ENCODE assay signal across 19 cellular contexts in genomic region chr9:68980341-68980914, GRCh38. TPM values are rescaled to one million over a fixed set of nuclear protein-coding genes. Genes with fewer than 3 reads are reported as not detected.
A peak's percentile ranks its signal among the peaks of the same experiment; 100 is the strongest.
DNase-seq lines count a peak whose midpoint lies in the region; ATAC-seq and TF ChIP-seq lines count a peak whose summit lies in the region.
"Had no signal": no experiment of that assay in that cellular context is flagged by ENCODE, and none has a peak within 500 bp of the region (broad histone marks: within the 10 kb centered on the region; RNA-seq: fewer than 3 reads in every experiment).

No MANE protein-coding gene starts in this region.

- H3K4me1 Mint-ChIP-seq in CD14-positive monocyte (peaks cover 75% of the 10 kb centered on the region), nephron (peaks cover 33% of the 10 kb centered on the region)

- TF ChIP-seq CTCF in CD14-positive monocyte (IDR thresholded peaks at IDR 0.05): no peak
- TF ChIP-seq CTCF in HL-60 (IDR thresholded peaks at IDR 0.05; ENCODE audit: insufficient read depth, low read length): no peak
- TF ChIP-seq CTCF in colonic mucosa (IDR thresholded peaks at IDR 0.05): no peak
- no peak for TF ChIP-seq CTCF in nephron (IDR thresholded peaks at IDR 0.05; ENCODE audit: unreplicated experiment in 3 of 3)

- H3K27me3 ChIP-seq in HL-60 (ENCODE audit: insufficient read depth, poor library complexity, severe bottlenecking) (no peaks in the 10 kb centered on the region), colonic mucosa (no peaks in the 10 kb centered on the region)
- H3K27me3 ChIP-seq: stomach had no signal

- no peak overlapping the region for H3K9ac ChIP-seq in colonic mucosa (ENCODE audit: low read depth in 2 of 2, low read length in 2 of 2)

- no peaks in the 10 kb centered on the region for H3K9me3 ChIP-seq in colonic mucosa
- H3K9me3 ChIP-seq: stomach had no signal

- H3K27me3 Mint-ChIP-seq in CD14-positive monocyte (ENCODE audit: low read depth in 3 of 3) (peaks cover 0 to 2% (median 0%) of the 10 kb centered on the region in 3 donors), nephron (ENCODE audit: low read depth) (peaks cover 3% of the 10 kb centered on the region)
- H3K27me3 Mint-ChIP-seq: activated CD4-positive, alpha-beta memory T cell treated with anti-CD3 and anti-CD28 coated beads, Interleukin-2, amount 10 ng/mL, durations not matched to agents 7 days and 5 days; IgD-negative memory B cell had no signal

- intact Hi-C loops in CD14-positive monocyte (cut with micrococcal nuclease): no loop called here
- intact Hi-C loops in colonic mucosa (cut with DNase I): no loop called here

- ATAC-seq in GM18517 (IDR thresholded peaks at IDR 0.05; ENCODE audit: unreplicated experiment): no peak
- no peak for ATAC-seq in HG02642 (IDR thresholded peaks at IDR 0.05; ENCODE audit: poor library complexity, unreplicated experiment)

- H3K9me3 Mint-ChIP-seq in CD14-positive monocyte (peaks cover 0 to 2% (median 0%) of the 10 kb centered on the region in 7 donors), nephron (peaks cover 5% of the 10 kb centered on the region)
- H3K9me3 Mint-ChIP-seq: activated T-helper 17 cell treated with anti-CD3 and anti-CD28 coated beads, Interleukin-2, amount 50 U/mL, for 72 hours; HFFc6; IgD-negative memory B cell had no signal

- no peak for DNase-seq in CD14-positive monocyte (ENCODE audit: low spot score)
- DNase-seq in HL-60 (ENCODE audit: low read depth in 1 of 2, low spot score in 1 of 2): peak in 1 of 2 experiments; percentile 42
- DNase-seq in colonic mucosa: peak; percentile 22
- DNase-seq in AG08395 (ENCODE audit: low spot score): no peak
- DNase-seq in NCI-H1694 (lab: John Stamatoyannopoulos, UW): no peak
- DNase-seq: activated CD4-positive, alpha-beta memory T cell treated with anti-CD3 and anti-CD28 coated beads, Interleukin-2, amount 10 ng/mL, durations not matched to agents 7 days and 5 days; amniotic stem cell; GF-D8; HFFc6; NCI-H1048; NCI-H2171; stomach had no signal

- H3K36me3 ChIP-seq in colonic mucosa: no peaks in the 10 kb centered on the region
- H3K36me3 ChIP-seq: stomach had no signal

- H3K4me3 Mint-ChIP-seq in CD14-positive monocyte: peak overlapping the region in 1 of 2 donors; percentile 47
- H3K4me3 Mint-ChIP-seq in nephron: no peak overlapping the region
- H3K4me3 Mint-ChIP-seq: activated CD4-positive, alpha-beta memory T cell treated with anti-CD3 and anti-CD28 coated beads, Interleukin-2, amount 10 ng/mL, durations not matched to agents 7 days and 5 days; HFFc6; IgD-negative memory B cell had no signal

- H3K4me1 ChIP-seq in colonic mucosa: peaks cover 12% of the 10 kb centered on the region

- H3K4me3 ChIP-seq in HL-60 (replicated peaks; ENCODE audit: insufficient read depth, low read length): no peak overlapping the region
- H3K4me3 ChIP-seq in colonic mucosa: no peak overlapping the region
- H3K4me3 ChIP-seq: stomach had no signal

- peak overlapping the region; percentile 52 for H3K27ac ChIP-seq in HL-60 (replicated peaks)
- H3K27ac ChIP-seq in colonic mucosa: peak overlapping the region; percentile 80

- H3K36me3 Mint-ChIP-seq in CD14-positive monocyte (peaks cover 2% of the 10 kb centered on the region in 2 donors), nephron (ENCODE audit: low read depth) (no peaks in the 10 kb centered on the region)

- H3K27ac Mint-ChIP-seq in CD14-positive monocyte (peak overlapping the region; percentile 62 to 89 (median 80)), nephron (peak overlapping the region in 2 of 3 experiments; percentile 0 to 1)
- H3K27ac Mint-ChIP-seq: HFFc6 had no signal

RNA-seq across cellular contexts. Expression of gene PRKACG, which starts 33.5 kb away (rescaled TPM):
- not detected for polyA plus RNA-seq in CD14-positive monocyte
- not detected for total RNA-seq in colonic mucosa
- total RNA-seq: activated CD4-positive, alpha-beta memory T cell treated with anti-CD3 and anti-CD28 coated beads, Interleukin-2, amount 10 ng/mL, durations not matched to agents 7 days and 5 days; activated T-helper 17 cell treated with anti-CD3 and anti-CD28 coated beads, Interleukin-2, amount 50 U/mL, for 72 hours; glomerular endothelial cell; HFFc6; mononuclear cell; stomach had no signal
- polyA plus RNA-seq: IgD-negative memory B cell, stomach had no signal

RNA-seq across cellular contexts. Expression of gene FXN, which starts 55.1 kb away (rescaled TPM):
- 10 to 100 TPM; 15.9 to 27.3 TPM for polyA plus RNA-seq in CD14-positive monocyte
- total RNA-seq in colonic mucosa: 10 to 100 TPM in 1 of 2 donors, 1 to 10 TPM in 1; 9.7 to 16.9 TPM
